8 cellular contexts compared by ENCODE assay signal in genomic region chr9:129258823-129259301, GRCh38.
DNase-seq lines count a peak whose midpoint lies in the region; ATAC-seq, FAIRE-seq and TF ChIP-seq lines count a peak whose summit lies in the region.

No MANE protein-coding gene starts in this region.

- dilution Hi-C loops in endothelial cell of umbilical vein (cut with MboI; ENCODE audit: extremely low pct_ligation_motif_present, low sequenced_read_pairs), result no loop called here

- H3K79me2 ChIP-seq in endothelial cell of umbilical vein (ENCODE audit: control insufficient read depth, insufficient read depth, low read length) (no peaks in the 10 kb centered on the region), osteoblast (ENCODE audit: insufficient read depth, low read length) (no peaks in the 10 kb centered on the region)

- H3K9me3 Mint-ChIP-seq in CD4-positive, alpha-beta T cell, result no peaks in the 10 kb centered on the region

- H3K36me3 ChIP-seq in RWPE2 (ENCODE audit: low read depth) (no peaks in the 10 kb centered on the region), endothelial cell of umbilical vein (ENCODE audit: control insufficient read depth in 2 of 2, extremely low read depth in 1 of 2, insufficient read depth in 2 of 2, low read length in 2 of 2) (no peaks in the 10 kb centered on the region), osteoblast (ENCODE audit: insufficient read depth, low read length) (no peaks in the 10 kb centered on the region)

- H3K27me3 ChIP-seq in CD4-positive, alpha-beta T cell (ENCODE audit: control insufficient read depth, insufficient read depth, low read length), result no peaks in the 10 kb centered on the region
- H3K27me3 ChIP-seq in RWPE2 (ENCODE audit: insufficient read depth, poor library complexity, severe bottlenecking) (no peaks in the 10 kb centered on the region), endothelial cell of umbilical vein (ENCODE audit: control insufficient read depth in 2 of 2, insufficient read depth in 2 of 2, low read length in 2 of 2) (peaks cover 6 to 8% of the 10 kb centered on the region in 2 experiments), osteoblast (ENCODE audit: insufficient read depth, low read length) (peaks cover 22% of the 10 kb centered on the region)

- no peaks in the 10 kb centered on the region for H3K9me3 ChIP-seq in CD4-positive, alpha-beta T cell (ENCODE audit: control insufficient read depth, low read length)
- H3K9me3 ChIP-seq in RWPE2 (ENCODE audit: severe bottlenecking) (no peaks in the 10 kb centered on the region), endothelial cell of umbilical vein (replicated peaks; ENCODE audit: control insufficient read depth, insufficient read depth, low read length) (no peaks in the 10 kb centered on the region), osteoblast (ENCODE audit: low read depth, low read length) (no peaks in the 10 kb centered on the region)

- no TSS peak for BruUV-seq in endothelial cell of umbilical vein (replicated peaks; lab: Mats Ljungman, UMichigan)

- no peak for FAIRE-seq in endothelial cell of umbilical vein (lab: Jason Lieb, UNC)

- TF ChIP-seq POLR2A in endothelial cell of umbilical vein (IDR thresholded peaks at IDR 0.05; ENCODE audit: low read depth, low read length), result no peak

- H3K4me3 Mint-ChIP-seq in CD4-positive, alpha-beta T cell, result peak overlapping the region; percentile 80

- peak overlapping the region; percentile 17 for H3K4me3 ChIP-seq in RWPE2 (ENCODE audit: severe bottlenecking)
- H3K4me3 ChIP-seq in endothelial cell of umbilical vein (replicated peaks in 1 of 3; ENCODE audit: insufficient read depth in 1 of 3, low read depth in 1 of 3, low read length in 3 of 3), result no peak overlapping the region
- H3K4me3 ChIP-seq in osteoblast (ENCODE audit: insufficient read depth, low read length), result peak overlapping the region; percentile 67

- DNase-seq in CD4-positive, alpha-beta T cell, result peak in 2 of 10 experiments; percentile 22 to 30
- DNase-seq in RWPE2 (ENCODE audit: low spot score) (peak; percentile 51), endothelial cell of umbilical vein (ENCODE audit: low read depth, low spot score) (no peak), osteoblast (ENCODE audit: insufficient read length, low spot score, missing footprints) (no peak), kidney glomerular epithelial cell (lab: John Stamatoyannopoulos, UW) (no peak), omental fat pad (ENCODE audit: low spot score) (no peak)

- H3K4me1 ChIP-seq in RWPE2 (ENCODE audit: insufficient read depth, poor library complexity, severe bottlenecking) (no peaks in the 10 kb centered on the region), endothelial cell of umbilical vein (ENCODE audit: control insufficient read depth, extremely low read depth, insufficient read depth, low read length) (peaks cover 9% of the 10 kb centered on the region), osteoblast (ENCODE audit: insufficient read depth, low read length) (peaks cover 16% of the 10 kb centered on the region)

- CTCF ChIA-PET in CD4-positive, alpha-beta T cell (lab: Charles Lee), result interaction anchor here (1.2 kb wide), 1 partner anchor 126 kb away, joined by 4 read pairs; no protein-coding TSS in a partner anchor
- CTCF ChIA-PET in endothelial cell of umbilical vein (lab: Charles Lee), result interaction anchor here (0.6 to 1.0 kb wide), 3 partner anchors 83 to 123 kb away, joined by 3 to 4 read pairs (median 3); no protein-coding TSS in a partner anchor

- intact Hi-C loops in CD4-positive, alpha-beta T cell (cut with DNase I, micrococcal nuclease), result loop anchor here (2.0 to 5.0 kb wide), 3 partner anchors 22 to 82 kb away; partner anchors contain the start of gene IER5L (in 1 of the 2)
- intact Hi-C loops in endothelial cell of umbilical vein (cut with micrococcal nuclease), result loop anchor here (1.0 kb wide), 2 partner anchors 13 to 84 kb away; no protein-coding TSS in a partner anchor

- peak overlapping the region; percentile 59 for H3K27ac Mint-ChIP-seq in CD4-positive, alpha-beta T cell

- H3K4me1 Mint-ChIP-seq in CD4-positive, alpha-beta T cell (ENCODE audit: low read depth), result peaks cover 47% of the 10 kb centered on the region

- peak; percentile 37 for ATAC-seq in CD4-positive, alpha-beta T cell (ENCODE audit: poor library complexity)
- ATAC-seq in RWPE2 (ENCODE audit: low read depth) (peak; percentile 42), omental fat pad (ENCODE audit: low FRiP score) (no peak), HG02571 (IDR thresholded peaks at IDR 0.05; ENCODE audit: unreplicated experiment) (no peak), HG03159 (IDR thresholded peaks at IDR 0.05; ENCODE audit: unreplicated experiment) (no peak)

- no peaks in the 10 kb centered on the region for H3K9me1 ChIP-seq in endothelial cell of umbilical vein (replicated peaks; ENCODE audit: control insufficient read depth, extremely low read depth, insufficient read depth, low read length)

- peak overlapping the region; percentile 74 for H2AFZ ChIP-seq in endothelial cell of umbilical vein (ENCODE audit: low read depth, low read length)
- H2AFZ ChIP-seq in osteoblast (ENCODE audit: low read length), result peak overlapping the region; percentile 54

- H3K36me3 Mint-ChIP-seq in CD4-positive, alpha-beta T cell (ENCODE audit: low read depth), result no peaks in the 10 kb centered on the region

- no peaks in the 10 kb centered on the region for H3K27me3 Mint-ChIP-seq in CD4-positive, alpha-beta T cell

- H4K20me1 ChIP-seq in endothelial cell of umbilical vein (replicated peaks; ENCODE audit: control insufficient read depth, extremely low read depth, insufficient read depth, low read length), result no peaks in the 10 kb centered on the region
- H4K20me1 ChIP-seq in osteoblast (ENCODE audit: insufficient read depth, low read length), result no peaks in the 10 kb centered on the region

- H3K9ac ChIP-seq in endothelial cell of umbilical vein (replicated peaks; ENCODE audit: extremely low read depth, insufficient read depth, low read length), result no peak overlapping the region

- H3K27ac ChIP-seq in CD4-positive, alpha-beta T cell (ENCODE audit: low read depth, low read length), result no peak overlapping the region
- H3K27ac ChIP-seq in RWPE2 (ENCODE audit: poor library complexity, severe bottlenecking), result no peak overlapping the region
- no peak overlapping the region for H3K27ac ChIP-seq in endothelial cell of umbilical vein (ENCODE audit: insufficient read depth, low read depth, low read length)
- no peak overlapping the region for H3K27ac ChIP-seq in osteoblast (ENCODE audit: low read depth, low read length)

- TF ChIP-seq CTCF in CD4-positive, alpha-beta T cell (IDR thresholded peaks at IDR 0.05), result no peak
- TF ChIP-seq CTCF in RWPE2 (IDR thresholded peaks at IDR 0.05; ENCODE audit: poor library complexity, severe bottlenecking) (no peak), endothelial cell of umbilical vein (IDR thresholded peaks at IDR 0.05; ENCODE audit: extremely low read depth in 1 of 2, insufficient read depth in 1 of 2, low read depth in 1 of 2, low read length in 2 of 2) (no peak), osteoblast (IDR thresholded peaks at IDR 0.05; ENCODE audit: extremely low read depth, low read depth, low read length) (no peak), omental fat pad (IDR thresholded peaks at IDR 0.05) (no peak)

- POLR2A ChIA-PET in CD4-positive, alpha-beta T cell (lab: Charles Lee), result interaction anchor here (0.6 to 1.6 kb wide), 7 partner anchors 9 to 85 kb away, joined by 3 to 8 read pairs (median 3); partner anchors contain the start of gene IER5L
- POLR2A ChIA-PET in endothelial cell of umbilical vein (lab: Charles Lee), result interaction anchor here (1.1 kb wide), 1 partner anchor 81 kb away, joined by 3 read pairs; the partner anchor contains the start of gene IER5L

- H3K4me2 ChIP-seq in endothelial cell of umbilical vein (ENCODE audit: insufficient read depth, low read length) (peak overlapping the region; percentile 59), osteoblast (ENCODE audit: insufficient read depth, low read length) (peak overlapping the region; percentile 91)

TF ChIP-seq in endothelial cell of umbilical vein, 7 proteins besides CTCF, POLR2A, EP300 and RAD21:
- no peak for TF ChIP-seq MYC (IDR thresholded peaks at IDR 0.05; ENCODE audit: low read depth, low read length)
- no peak for TF ChIP-seq MAX (IDR thresholded peaks at IDR 0.05; ENCODE audit: insufficient read depth, insufficient read length)
- no peak for TF ChIP-seq JUN (IDR thresholded peaks at IDR 0.05; ENCODE audit: borderline replicate concordance, insufficient read depth, insufficient read length, low read depth)
- no peak for TF ChIP-seq FOS (IDR thresholded peaks at IDR 0.05; ENCODE audit: borderline replicate concordance, insufficient read depth, low read length)
- TF ChIP-seq GATA2 (IDR thresholded peaks at IDR 0.05; ENCODE audit: insufficient read depth, insufficient read length, low read depth, low read length), result no peak
- no peak for TF ChIP-seq POLR2AphosphoS5 (IDR thresholded peaks at IDR 0.05; ENCODE audit: insufficient read depth, low read depth, low read length)
- no peak for TF ChIP-seq EZH2 (IDR thresholded peaks at IDR 0.05; ENCODE audit: borderline replicate concordance, low read depth, low read length, severe bottlenecking)

Comparison
In these comparisons a context has a peak if more than half of its experiments do, and no peak if none do; other contexts are left out.
1. ATAC-seq: peak in CD4-positive, alpha-beta T cell (single experiment) and RWPE2 (single experiment); none in omental fat pad (single experiment), HG02571 (single experiment) and HG03159 (single experiment).
2. H3K4me3 ChIP-seq: peak in RWPE2 (single experiment) and osteoblast (single experiment); none in endothelial cell of umbilical vein (0 of 3).